Comparison of ENCODE assay signal across 21 cellular contexts in genomic region chr17:7655541-7655840, GRCh38. TPM values are rescaled to one million over a fixed set of nuclear protein-coding genes. Genes with fewer than 3 reads are reported as not detected.
DNase-seq lines count a peak whose midpoint lies in the region; ATAC-seq, FAIRE-seq and TF ChIP-seq lines count a peak whose summit lies in the region.
"Had no signal": no experiment of that assay in that cellular context is flagged by ENCODE, and none has a peak within 500 bp of the region (broad histone marks: within the 10 kb centered on the region; RNA-seq: fewer than 3 reads in every experiment).

No MANE protein-coding gene starts in this region.

- RAD21 ChIA-PET in GM12878 (lab: Charles Lee; ENCODE audit: unreplicated experiment), result no interaction called here

- peaks cover 40% of the 10 kb centered on the region for H3K4me1 Mint-ChIP-seq in neural progenitor cell
- peaks cover 9% of the 10 kb centered on the region for H3K4me1 Mint-ChIP-seq in activated T-cell treated with anti-CD3 and anti-CD28 coated beads, Interleukin-2, amount 50 U/mL, for 4 hours (ENCODE audit: low read depth)
- peaks cover 6% of the 10 kb centered on the region for H3K4me1 Mint-ChIP-seq in activated CD8-positive, alpha-beta T cell treated with anti-CD3 and anti-CD28 coated beads, Interleukin-2, amount 10 ng/mL, durations not matched to agents 7 days and 5 days (ENCODE audit: low read depth)

- in situ Hi-C loops in GM12878 (cut with MboI), result no loop called here

- 36% methylated on average over 17 of the region's 17 CpGs for WGBS in GM12878 (ENCODE audit: insufficient coverage, insufficient replicate concordance, low lambda C conversion rate, missing lambda C conversion rate)

- H3K9ac ChIP-seq in BLaER1 (no peak overlapping the region), GM12878 (ENCODE audit: control insufficient read depth, insufficient read depth, low read length) (no peak overlapping the region), neural progenitor cell (no peak overlapping the region)

- intact Hi-C loops in GM12878 (cut with micrococcal nuclease; ENCODE audit: unreplicated experiment) (no loop called here), uterus (cut with DNase I; ENCODE audit: low total_unique reads) (no loop called here)

- no peaks in the 10 kb centered on the region for H3K9me3 Mint-ChIP-seq in neural progenitor cell
- no peaks in the 10 kb centered on the region for H3K9me3 Mint-ChIP-seq in activated T-cell treated with anti-CD3 and anti-CD28 coated beads, Interleukin-2, amount 50 U/mL, for 4 hours
- no peaks in the 10 kb centered on the region for H3K9me3 Mint-ChIP-seq in activated CD8-positive, alpha-beta T cell treated with anti-CD3 and anti-CD28 coated beads, Interleukin-2, amount 10 ng/mL, durations not matched to agents 7 days and 5 days (ENCODE audit: insufficient read depth)

- H3K27me3 ChIP-seq in BLaER1 (peaks cover 49% of the 10 kb centered on the region), GM12878 (replicated peaks in 1 of 2; ENCODE audit: control insufficient read depth in 2 of 2, insufficient read depth in 2 of 2, low read length in 1 of 2) (peaks cover 5 to 6% of the 10 kb centered on the region in 2 experiments), neural progenitor cell (peaks cover 31% of the 10 kb centered on the region), uterus (no peaks in the 10 kb centered on the region)

- peak; percentile 47 for ATAC-seq in GM12878
- no peak for ATAC-seq in activated T-cell treated with anti-CD3 and anti-CD28 coated beads, Interleukin-2, amount 50 U/mL, for 4 hours
- ATAC-seq in activated CD8-positive, alpha-beta T cell treated with anti-CD3 and anti-CD28 coated beads, Interleukin-2, amount 10 ng/mL, durations not matched to agents 7 days and 5 days, result no peak

- FAIRE-seq in GM12892 (lab: Jason Lieb, UNC) (peak; percentile 90), GM12878 (lab: Jason Lieb, UNC) (no peak)
- FAIRE-seq: A204.1, G401.6, RCC 7860 had no signal

- no TSS peak for BruUV-seq in GM12878 (replicated peaks; lab: Mats Ljungman, UMichigan)

- H3K4me2 ChIP-seq in BLaER1 (peak overlapping the region; percentile 55), GM12878 (ENCODE audit: control insufficient read depth, insufficient read depth) (no peak overlapping the region), neural progenitor cell (no peak overlapping the region)

- H3K27ac ChIP-seq in BLaER1 (no peak overlapping the region), GM12878 (ENCODE audit: control insufficient read depth, insufficient read depth) (no peak overlapping the region), neural progenitor cell (no peak overlapping the region), uterus (no peak overlapping the region)

- no peak for TF ChIP-seq EP300 in GM12878 (IDR thresholded peaks at IDR 0.05; ENCODE audit: borderline replicate concordance in 1 of 2, control insufficient read depth in 1 of 2, low read depth in 2 of 2, low read length in 2 of 2)

- H3K79me2 ChIP-seq in GM12878 (ENCODE audit: control insufficient read depth, insufficient read depth, low read length) (no peaks in the 10 kb centered on the region), neural progenitor cell (ENCODE audit: low read depth) (no peaks in the 10 kb centered on the region)

- H3F3A ChIP-seq in neural progenitor cell (ENCODE audit: low read depth), result peaks cover 39% of the 10 kb centered on the region

- no peak for TF ChIP-seq CTCF in GM12878 (IDR thresholded peaks at IDR 0.05 in 2 of 3, conservative IDR thresholded peaks at IDR 0.05 in 1 of 3; ENCODE audit: control insufficient read depth in 2 of 3, extremely low read depth in 1 of 3, insufficient read depth in 1 of 3, low read depth in 3 of 3, low read length in 3 of 3)
- TF ChIP-seq CTCF in neural progenitor cell (IDR thresholded peaks at IDR 0.05), result no peak
- TF ChIP-seq CTCF in uterus (IDR thresholded peaks at IDR 0.05), result no peak

- H3K36me3 ChIP-seq in BLaER1 (no peaks in the 10 kb centered on the region), GM12878 (ENCODE audit: control insufficient read depth in 2 of 2, insufficient read depth in 2 of 2, low read length in 1 of 2) (no peaks in the 10 kb centered on the region), neural progenitor cell (no peaks in the 10 kb centered on the region), uterus (no peaks in the 10 kb centered on the region)

- H4K20me1 ChIP-seq in BLaER1, result peaks cover 25% of the 10 kb centered on the region
- no peaks in the 10 kb centered on the region for H4K20me1 ChIP-seq in GM12878 (ENCODE audit: control insufficient read depth, insufficient read depth)
- H4K20me1 ChIP-seq in neural progenitor cell (ENCODE audit: low read depth), result no peaks in the 10 kb centered on the region

- H3K4me1 ChIP-seq in BLaER1, result peaks cover 23% of the 10 kb centered on the region
- no peaks in the 10 kb centered on the region for H3K4me1 ChIP-seq in GM12878 (ENCODE audit: control insufficient read depth, insufficient read depth, low read length)
- H3K4me1 ChIP-seq in neural progenitor cell, result peaks cover 8% of the 10 kb centered on the region
- peaks cover 0 to 4% of the 10 kb centered on the region in 2 donors for H3K4me1 ChIP-seq in uterus

- TF ChIP-seq POLR2A in GM12892 (IDR thresholded peaks at IDR 0.05; ENCODE audit: low read depth, low read length) (no peak), GM12878 (IDR thresholded peaks at IDR 0.05; ENCODE audit: low read depth, low read length) (no peak), uterus (IDR thresholded peaks at IDR 0.05) (no peak)

- TF ChIP-seq RAD21 in GM12878 (IDR thresholded peaks at IDR 0.05; ENCODE audit: insufficient read depth, low read depth, low read length), result no peak

- no peak overlapping the region for H3K4me3 ChIP-seq in BLaER1
- H3K4me3 ChIP-seq in GM12878, result no peak overlapping the region
- H3K4me3 ChIP-seq in neural progenitor cell, result no peak overlapping the region
- no peak overlapping the region for H3K4me3 ChIP-seq in uterus

- H3K9me3 ChIP-seq in BLaER1, result no peaks in the 10 kb centered on the region
- no peaks in the 10 kb centered on the region for H3K9me3 ChIP-seq in GM12878 (replicated peaks; ENCODE audit: control insufficient read depth, insufficient read depth, low read length)
- H3K9me3 ChIP-seq in neural progenitor cell (ENCODE audit: low read depth), result no peaks in the 10 kb centered on the region
- H3K9me3 ChIP-seq in uterus, result no peaks in the 10 kb centered on the region

- DNase-seq in GM12892 (ENCODE audit: insufficient read length) (no peak), GM12878 (ENCODE audit: low read depth, low spot score) (no peak), neural progenitor cell (ENCODE audit: low spot score) (no peak), uterus (no peak)
- no peak for DNase-seq in activated T-cell treated with anti-CD3 and anti-CD28 coated beads, Interleukin-2, amount 50 U/mL, for 4 hours
- no peak for DNase-seq in activated CD8-positive, alpha-beta T cell treated with anti-CD3 and anti-CD28 coated beads, Interleukin-2, amount 10 ng/mL, durations not matched to agents 7 days and 5 days
- DNase-seq: C1 segment of cervical spinal cord, GOT3, KG1, MV-4-11, NCI-H1694 treated with DMSO at 0.1 percent for 48 hours, NCI-H2107, NCI-H510A, NCI-H774, Right ventricle myocardium superior had no signal

- SMC1A ChIA-PET in GM12878 (lab: Charles Lee; ENCODE audit: uncharacterized antibody, unreplicated experiment), result interaction anchor here (1.4 kb wide), 1 partner anchor 32 kb away, joined by 3 read pairs; the partner anchor contains the start of gene TP53

- H2AFZ ChIP-seq in GM12878 (ENCODE audit: control insufficient read depth, low read depth, low read length) (no peak overlapping the region), neural progenitor cell (replicated peaks) (no peak overlapping the region)

- no peak overlapping the region for H3K27ac Mint-ChIP-seq in neural progenitor cell
- H3K27ac Mint-ChIP-seq in activated CD8-positive, alpha-beta T cell treated with anti-CD3 and anti-CD28 coated beads, Interleukin-2, amount 10 ng/mL, durations not matched to agents 7 days and 5 days, result no peak overlapping the region

- peak overlapping the region; percentile 65 for H3K4me3 Mint-ChIP-seq in neural progenitor cell
- no peak overlapping the region for H3K4me3 Mint-ChIP-seq in activated T-cell treated with anti-CD3 and anti-CD28 coated beads, Interleukin-2, amount 50 U/mL, for 4 hours
- no peak overlapping the region for H3K4me3 Mint-ChIP-seq in activated CD8-positive, alpha-beta T cell treated with anti-CD3 and anti-CD28 coated beads, Interleukin-2, amount 10 ng/mL, durations not matched to agents 7 days and 5 days

- H3K36me3 Mint-ChIP-seq in neural progenitor cell, result peaks cover 21% of the 10 kb centered on the region
- H3K36me3 Mint-ChIP-seq in activated T-cell treated with anti-CD3 and anti-CD28 coated beads, Interleukin-2, amount 50 U/mL, for 4 hours (ENCODE audit: insufficient read depth), result no peaks in the 10 kb centered on the region
- no peaks in the 10 kb centered on the region for H3K36me3 Mint-ChIP-seq in activated CD8-positive, alpha-beta T cell treated with anti-CD3 and anti-CD28 coated beads, Interleukin-2, amount 10 ng/mL, durations not matched to agents 7 days and 5 days (ENCODE audit: low read depth)

- POLR2A ChIA-PET in GM12878 (lab: Charles Lee), result interaction anchor here (0.7 kb wide), 1 partner anchor 33 kb away, joined by 6 read pairs; the partner anchor contains the start of gene WRAP53
- POLR2A ChIA-PET in activated CD8-positive, alpha-beta T cell treated with anti-CD3 and anti-CD28 coated beads, Interleukin-2, amount 10 ng/mL, durations not matched to agents 7 days and 5 days (lab: Charles Lee), result interaction anchor here (1.1 kb wide), 1 partner anchor 31 kb away, joined by 3 read pairs; no protein-coding TSS in a partner anchor

- H3K27me3 Mint-ChIP-seq in neural progenitor cell (ENCODE audit: insufficient read depth, low read depth), result peaks cover 10% of the 10 kb centered on the region
- H3K27me3 Mint-ChIP-seq in activated T-cell treated with anti-CD3 and anti-CD28 coated beads, Interleukin-2, amount 50 U/mL, for 4 hours (ENCODE audit: low read depth), result peaks cover 12% of the 10 kb centered on the region
- peaks cover 32% of the 10 kb centered on the region for H3K27me3 Mint-ChIP-seq in activated CD8-positive, alpha-beta T cell treated with anti-CD3 and anti-CD28 coated beads, Interleukin-2, amount 10 ng/mL, durations not matched to agents 7 days and 5 days (ENCODE audit: low read depth)

- CTCF ChIA-PET in GM12878 (lab: Yijun Ruan, JAX), result interaction anchor here (1.0 kb wide), 2 partner anchors 23 to 32 kb away, joined by 3 to 5 read pairs; partner anchors contain the start of gene TP53
- CTCF ChIA-PET in activated CD8-positive, alpha-beta T cell treated with anti-CD3 and anti-CD28 coated beads, Interleukin-2, amount 10 ng/mL, durations not matched to agents 7 days and 5 days (lab: Charles Lee), result no interaction called here

RNA-seq across cellular contexts. Expression of gene ATP1B2, which starts 4.8 kb away (rescaled TPM):
- polyA plus RNA-seq in GM12892 (2012; ENCODE audit: missing spikeins), result 2.9 TPM
- total RNA-seq in GM12878 (2013; cell fraction: nucleolus; rRNA removed), result 0.10 TPM in 1 of 2 replicates, not detected in the other
- not detected in 2 replicates for total RNA-seq in GM12878 (2014; rRNA removed)
- total RNA-seq in GM12878 (2014; rRNA removed; fragmentation: Illumina TruSeq; extraction: Trizol), result not detected in 2 replicates
- 0.23 and 0.32 TPM in 2 replicates for total RNA-seq in GM12878 (2021)
- 0.38 TPM for polyA plus RNA-seq in GM12878 (2011; ENCODE audit: low read depth)
- polyA plus RNA-seq in GM12878 (2011; rRNA removed), result not detected in 2 replicates
- polyA plus RNA-seq in GM12878 (2011; cell fraction: cytosol; rRNA removed), result not detected in 2 replicates
- not detected in 2 replicates for polyA plus RNA-seq in GM12878 (2011; cell fraction: nucleus; rRNA removed)
- 0.60 and 0.94 TPM in 2 replicates for polyA plus RNA-seq in GM12878 (2012)
- 0.15 TPM in 1 of 2 replicates, not detected in the other for polyA plus RNA-seq in GM12878 (2014; fragmentation: Illumina TruSeq; extraction: Trizol)
- polyA plus RNA-seq in GM12878 (2014; fragmentation: Nextera tagmentation; extraction: Ambion mirVana), result under 1 TPM; 0.03 to 0.04 TPM
- 0.09 and 0.49 TPM in 2 replicates for polyA plus RNA-seq in GM12878 (2014; rRNA removed)
- polyA plus RNA-seq in GM12878 (2016; fragmentation: Nextera tagmentation; extraction: Ambion mirVana), result under 1 TPM; 0.28 to 0.29 TPM
- not detected in 2 replicates for polyA minus RNA-seq in GM12878 (2011; rRNA and poly(A)+ RNA removed)
- polyA minus RNA-seq in GM12878 (2011; cell fraction: cytosol; rRNA and poly(A)+ RNA removed), result not detected in 2 replicates
- not detected in 2 replicates for polyA minus RNA-seq in GM12878 (2011; cell fraction: nucleus; rRNA and poly(A)+ RNA removed)
- total RNA-seq in neural progenitor cell (ENCODE audit: low replicate concordance), result 0.37 and 1.4 TPM in 2 replicates
- total RNA-seq in uterus, result 10 to 100 TPM in 1 of 4 donors, 1 to 10 TPM in 3; 3.2 to 20.7 (median 8.0) TPM
- total RNA-seq in activated T-cell treated with anti-CD3 and anti-CD28 coated beads, Interleukin-2, amount 50 U/mL, for 4 hours, result under 1 TPM; 0.10 to 0.24 (median 0.13) TPM
- total RNA-seq in activated CD8-positive, alpha-beta T cell treated with anti-CD3 and anti-CD28 coated beads, Interleukin-2, amount 10 ng/mL, durations not matched to agents 7 days and 5 days, result not detected
- total RNA-seq: HT-29, OCI-LY7 had no signal

RNA-seq across cellular contexts. Expression of gene SHBG, which starts 25.6 kb away (rescaled TPM):
- not detected for polyA plus RNA-seq in GM12892 (2012; ENCODE audit: missing spikeins)
- not detected in 2 replicates for total RNA-seq in GM12878 (2013; cell fraction: nucleolus; rRNA removed)
- not detected in 2 replicates for total RNA-seq in GM12878 (2014; rRNA removed)
- not detected in 2 replicates for total RNA-seq in GM12878 (2014; rRNA removed; fragmentation: Illumina TruSeq; extraction: Trizol)
- total RNA-seq in GM12878 (2021), result not detected in 2 replicates
- not detected for polyA plus RNA-seq in GM12878 (2011; ENCODE audit: low read depth)
- not detected in 2 replicates for polyA plus RNA-seq in GM12878 (2011; rRNA removed)
- polyA plus RNA-seq in GM12878 (2011; cell fraction: cytosol; rRNA removed), result 0.08 TPM in 1 of 2 replicates, not detected in the other
- 0.13 TPM in 1 of 2 replicates, not detected in the other for polyA plus RNA-seq in GM12878 (2011; cell fraction: nucleus; rRNA removed)
- polyA plus RNA-seq in GM12878 (2012), result 0.55 TPM in 1 of 2 replicates, not detected in the other
- polyA plus RNA-seq in GM12878 (2014; fragmentation: Illumina TruSeq; extraction: Trizol), result not detected in 2 replicates
- polyA plus RNA-seq in GM12878 (2014; fragmentation: Nextera tagmentation; extraction: Ambion mirVana), result not detected
- 0.25 TPM in 1 of 2 replicates, not detected in the other for polyA plus RNA-seq in GM12878 (2014; rRNA removed)
- not detected for polyA plus RNA-seq in GM12878 (2016; fragmentation: Nextera tagmentation; extraction: Ambion mirVana)
- polyA minus RNA-seq in GM12878 (2011; rRNA and poly(A)+ RNA removed), result not detected in 2 replicates
- polyA minus RNA-seq in GM12878 (2011; cell fraction: cytosol; rRNA and poly(A)+ RNA removed), result not detected in 2 replicates
- not detected in 2 replicates for polyA minus RNA-seq in GM12878 (2011; cell fraction: nucleus; rRNA and poly(A)+ RNA removed)
- total RNA-seq in neural progenitor cell (ENCODE audit: low replicate concordance), result 0.46 TPM in 1 of 2 replicates, not detected in the other
- 1 to 10 TPM in 1 of 4 donors, under 1 TPM in 1, not detected in 2; 0.21 to 1.1 TPM for total RNA-seq in uterus
- total RNA-seq in activated T-cell treated with anti-CD3 and anti-CD28 coated beads, Interleukin-2, amount 50 U/mL, for 4 hours, result not detected
- total RNA-seq in activated CD8-positive, alpha-beta T cell treated with anti-CD3 and anti-CD28 coated beads, Interleukin-2, amount 10 ng/mL, durations not matched to agents 7 days and 5 days, result not detected
- total RNA-seq: HT-29 had no signal

RNA-seq across cellular contexts. Expression of gene SAT2, which starts 27.9 kb away (rescaled TPM):
- 44.0 TPM for polyA plus RNA-seq in GM12892 (2012; ENCODE audit: missing spikeins)
- 14.1 and 16.1 TPM in 2 replicates for total RNA-seq in GM12878 (2013; cell fraction: nucleolus; rRNA removed)
- total RNA-seq in GM12878 (2014; rRNA removed) (21.6 and 24.3 TPM in 2 replicates), GM12878 (2014; rRNA removed; fragmentation: Illumina TruSeq; extraction: Trizol) (26.8 and 33.3 TPM in 2 replicates), GM12878 (2021) (38.5 and 38.8 TPM in 2 replicates), neural progenitor cell (ENCODE audit: low replicate concordance) (34.6 and 56.6 TPM in 2 replicates), uterus (10 to 100 TPM; 18.5 to 74.8 (median 46.0) TPM)
- 35.6 TPM for polyA plus RNA-seq in GM12878 (2011; ENCODE audit: low read depth)
- polyA plus RNA-seq in GM12878 (2011; rRNA removed) (19.7 and 22.7 TPM in 2 replicates), GM12878 (2014; fragmentation: Illumina TruSeq; extraction: Trizol) (31.6 and 41.8 TPM in 2 replicates), GM12878 (2014; fragmentation: Nextera tagmentation; extraction: Ambion mirVana) (10 to 100 TPM; 14.6 to 31.5 TPM), GM12878 (2014; rRNA removed) (38.9 and 44.0 TPM in 2 replicates), GM12878 (2016; fragmentation: Nextera tagmentation; extraction: Ambion mirVana) (10 to 100 TPM; 21.4 to 23.8 TPM)
- polyA plus RNA-seq in GM12878 (2011; cell fraction: cytosol; rRNA removed), result 21.9 and 26.1 TPM in 2 replicates
- 40.5 and 61.2 TPM in 2 replicates for polyA plus RNA-seq in GM12878 (2011; cell fraction: nucleus; rRNA removed)
- 60.9 and 72.5 TPM in 2 replicates for polyA plus RNA-seq in GM12878 (2012)
- polyA minus RNA-seq in GM12878 (2011; rRNA and poly(A)+ RNA removed), result 5.1 and 6.8 TPM in 2 replicates
- 3.8 and 4.9 TPM in 2 replicates for polyA minus RNA-seq in GM12878 (2011; cell fraction: cytosol; rRNA and poly(A)+ RNA removed)
- 5.0 and 7.6 TPM in 2 replicates for polyA minus RNA-seq in GM12878 (2011; cell fraction: nucleus; rRNA and poly(A)+ RNA removed)
- total RNA-seq in activated T-cell treated with anti-CD3 and anti-CD28 coated beads, Interleukin-2, amount 50 U/mL, for 4 hours, result 10 to 100 TPM; 14.9 to 18.1 (median 16.8) TPM
- 10 to 100 TPM; 18.2 to 21.4 TPM for total RNA-seq in activated CD8-positive, alpha-beta T cell treated with anti-CD3 and anti-CD28 coated beads, Interleukin-2, amount 10 ng/mL, durations not matched to agents 7 days and 5 days

RNA-seq across cellular contexts. Expression of gene TP53, which starts 31.8 kb away (rescaled TPM):
- 84.0 TPM for polyA plus RNA-seq in GM12892 (2012; ENCODE audit: missing spikeins)
- total RNA-seq in GM12878 (2013; cell fraction: nucleolus; rRNA removed), result 46.6 and 47.7 TPM in 2 replicates
- total RNA-seq in GM12878 (2014; rRNA removed), result 65.9 and 74.6 TPM in 2 replicates
- total RNA-seq in GM12878 (2014; rRNA removed; fragmentation: Illumina TruSeq; extraction: Trizol), result 34.0 and 38.1 TPM in 2 replicates
- total RNA-seq in GM12878 (2021), result 162 and 171 TPM in 2 replicates
- polyA plus RNA-seq in GM12878 (2011; ENCODE audit: low read depth), result 52.7 TPM
- 21.0 and 35.6 TPM in 2 replicates for polyA plus RNA-seq in GM12878 (2011; rRNA removed)
- polyA plus RNA-seq in GM12878 (2011; cell fraction: cytosol; rRNA removed), result 49.8 and 60.6 TPM in 2 replicates
- polyA plus RNA-seq in GM12878 (2011; cell fraction: nucleus; rRNA removed), result 38.1 and 49.4 TPM in 2 replicates
- 75.7 and 93.3 TPM in 2 replicates for polyA plus RNA-seq in GM12878 (2012)
- 75.1 and 98.0 TPM in 2 replicates for polyA plus RNA-seq in GM12878 (2014; fragmentation: Illumina TruSeq; extraction: Trizol)
- 10 to 100 TPM; 60.2 to 78.4 TPM for polyA plus RNA-seq in GM12878 (2014; fragmentation: Nextera tagmentation; extraction: Ambion mirVana)
- 56.9 and 66.5 TPM in 2 replicates for polyA plus RNA-seq in GM12878 (2014; rRNA removed)
- 10 to 100 TPM; 77.3 to 81.6 TPM for polyA plus RNA-seq in GM12878 (2016; fragmentation: Nextera tagmentation; extraction: Ambion mirVana)
- 38.5 and 54.1 TPM in 2 replicates for polyA minus RNA-seq in GM12878 (2011; rRNA and poly(A)+ RNA removed)
- polyA minus RNA-seq in GM12878 (2011; cell fraction: cytosol; rRNA and poly(A)+ RNA removed), result 39.0 and 49.3 TPM in 2 replicates
- polyA minus RNA-seq in GM12878 (2011; cell fraction: nucleus; rRNA and poly(A)+ RNA removed), result 16.4 and 30.6 TPM in 2 replicates
- total RNA-seq in neural progenitor cell (ENCODE audit: low replicate concordance), result 54.9 and 69.7 TPM in 2 replicates
- 10 to 100 TPM in 3 of 4 donors, 1 to 10 TPM in 1; 5.9 to 58.3 (median 30.7) TPM for total RNA-seq in uterus
- total RNA-seq in activated T-cell treated with anti-CD3 and anti-CD28 coated beads, Interleukin-2, amount 50 U/mL, for 4 hours, result 100 to 1,000 TPM in 1 of 3 donors, 10 to 100 TPM in 2; 93.0 to 106 (median 98.9) TPM
- 100 to 1,000 TPM; 131 to 136 TPM for total RNA-seq in activated CD8-positive, alpha-beta T cell treated with anti-CD3 and anti-CD28 coated beads, Interleukin-2, amount 10 ng/mL, durations not matched to agents 7 days and 5 days

RNA-seq across cellular contexts. Expression of gene WRAP53, which starts 32.8 kb away (rescaled TPM):
- 14.8 TPM for polyA plus RNA-seq in GM12892 (2012; ENCODE audit: missing spikeins)
- 9.4 and 10.1 TPM in 2 replicates for total RNA-seq in GM12878 (2013; cell fraction: nucleolus; rRNA removed)
- total RNA-seq in GM12878 (2014; rRNA removed) (24.6 and 30.8 TPM in 2 replicates), GM12878 (2014; rRNA removed; fragmentation: Illumina TruSeq; extraction: Trizol) (13.0 and 17.3 TPM in 2 replicates), GM12878 (2021) (28.5 and 30.8 TPM in 2 replicates), neural progenitor cell (ENCODE audit: low replicate concordance) (12.6 and 22.8 TPM in 2 replicates), uterus (1 to 10 TPM; 1.0 to 8.8 (median 6.2) TPM)
- polyA plus RNA-seq in GM12878 (2011; ENCODE audit: low read depth), result 4.7 TPM
- polyA plus RNA-seq in GM12878 (2011; rRNA removed) (6.0 and 13.8 TPM in 2 replicates), GM12878 (2014; fragmentation: Illumina TruSeq; extraction: Trizol) (9.5 and 17.7 TPM in 2 replicates), GM12878 (2014; fragmentation: Nextera tagmentation; extraction: Ambion mirVana) (1 to 10 TPM; 1.9 to 5.3 TPM), GM12878 (2014; rRNA removed) (26.0 and 29.6 TPM in 2 replicates), GM12878 (2016; fragmentation: Nextera tagmentation; extraction: Ambion mirVana) (10 to 100 TPM; 41.9 to 42.0 TPM)
- 20.1 and 24.9 TPM in 2 replicates for polyA plus RNA-seq in GM12878 (2011; cell fraction: cytosol; rRNA removed)
- polyA plus RNA-seq in GM12878 (2011; cell fraction: nucleus; rRNA removed), result 28.5 and 32.5 TPM in 2 replicates
- polyA plus RNA-seq in GM12878 (2012), result 14.8 and 15.1 TPM in 2 replicates
- 7.5 and 18.1 TPM in 2 replicates for polyA minus RNA-seq in GM12878 (2011; rRNA and poly(A)+ RNA removed)
- 7.5 and 9.6 TPM in 2 replicates for polyA minus RNA-seq in GM12878 (2011; cell fraction: cytosol; rRNA and poly(A)+ RNA removed)
- polyA minus RNA-seq in GM12878 (2011; cell fraction: nucleus; rRNA and poly(A)+ RNA removed), result 10.2 and 13.0 TPM in 2 replicates
- 10 to 100 TPM; 27.3 to 34.9 (median 34.3) TPM for total RNA-seq in activated T-cell treated with anti-CD3 and anti-CD28 coated beads, Interleukin-2, amount 50 U/mL, for 4 hours
- total RNA-seq in activated CD8-positive, alpha-beta T cell treated with anti-CD3 and anti-CD28 coated beads, Interleukin-2, amount 10 ng/mL, durations not matched to agents 7 days and 5 days, result 10 to 100 TPM; 27.1 to 29.3 TPM
